In the genomic region with DNA sequence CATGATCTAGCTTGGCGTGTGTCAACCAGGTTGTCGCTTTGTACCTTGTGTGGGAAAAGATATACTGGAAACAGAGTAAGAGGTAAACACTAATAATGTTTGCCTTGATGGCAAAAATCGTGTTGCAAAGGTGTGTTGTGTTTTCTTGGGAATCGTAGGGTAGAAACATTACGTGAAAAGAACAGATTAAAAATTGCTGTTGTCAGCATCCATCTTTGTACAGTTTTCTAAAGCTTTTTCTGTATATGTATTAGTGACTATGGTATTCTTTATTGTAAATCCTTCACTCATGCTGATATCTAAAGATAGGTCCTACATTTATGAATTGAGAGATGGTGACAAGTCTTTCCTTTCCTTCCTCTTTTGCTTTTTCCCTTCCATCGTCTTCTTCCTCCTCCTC, we compare ENCODE assay signal across 1 cellular context.
TF ChIP-seq lines count a peak whose summit lies in the region.

No MANE protein-coding gene starts in this region.

TF ChIP-seq in HepG2, 621 proteins besides CTCF, POLR2A, EP300 and RAD21:
- TF ChIP-seq MAFF (IDR thresholded peaks at IDR 0.05; ENCODE audit: low read depth, low read length) (peak; percentile 72), MAFK (conservative IDR thresholded peaks at IDR 0.05 in 1 of 2, IDR thresholded peaks at IDR 0.05 in 1 of 2; ENCODE audit: low read length in 2 of 2) (peak; percentile 78 to 84), NR2F6 (IDR thresholded peaks at IDR 0.05) (no peak), NR2F6 (CRISPR knock-in tag; IDR thresholded peaks at IDR 0.05) (no peak)
TF ChIP-seq in HepG2: peak in this region for 2.
